ENCODE assay signal across 16 cellular contexts in the genomic region with DNA sequence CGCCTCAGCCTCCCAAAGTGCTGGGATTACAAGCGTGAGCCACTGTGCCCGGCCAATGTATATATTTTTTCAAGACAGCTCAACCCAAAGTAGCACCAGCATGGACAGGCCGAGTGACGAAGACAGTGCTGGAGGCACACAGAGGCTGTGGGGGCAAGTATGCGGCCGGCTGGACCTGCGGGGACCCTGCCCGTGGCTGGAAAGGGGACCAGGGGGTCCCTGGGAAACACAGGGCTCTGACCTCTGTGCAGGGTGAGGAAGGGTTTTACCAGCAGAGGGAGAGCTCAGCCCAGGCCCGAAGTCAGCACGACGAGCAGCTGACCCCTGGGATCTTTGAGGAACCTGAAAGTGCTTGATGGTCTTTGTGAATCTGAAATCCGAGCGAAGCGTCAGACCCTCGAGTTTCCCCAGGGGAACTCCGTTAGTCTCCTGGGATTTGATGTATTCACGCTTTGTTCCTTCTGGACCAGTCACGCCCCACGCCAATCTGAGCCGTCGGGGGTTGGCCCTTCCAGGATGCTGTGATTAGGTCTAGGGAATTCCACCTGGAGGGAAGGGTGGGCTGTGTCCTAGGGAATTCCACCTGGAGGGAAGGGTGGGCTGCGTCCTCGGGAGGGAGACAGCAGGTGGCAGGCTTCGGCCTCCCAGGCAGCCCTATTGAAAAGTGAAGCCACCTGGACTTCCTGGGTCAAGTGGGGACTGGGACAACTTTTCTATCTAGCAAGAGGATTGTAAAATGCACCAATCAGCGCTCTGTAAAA. TPM values are rescaled to one million over a fixed set of nuclear protein-coding genes. Genes with fewer than 3 reads are reported as not detected.
DNase-seq lines count a peak whose midpoint lies in the region; ATAC-seq, FAIRE-seq and TF ChIP-seq lines count a peak whose summit lies in the region.
"Had no signal": no experiment of that assay in that cellular context is flagged by ENCODE, and none has a peak within 500 bp of the region (broad histone marks: within the 10 kb centered on the region; RNA-seq: fewer than 3 reads in every experiment).

No MANE protein-coding gene starts in this region.

- no peaks in the 10 kb centered on the region for H3K9me3 Mint-ChIP-seq in CD4-positive, alpha-beta memory T cell
- H3K9me3 Mint-ChIP-seq: HFFc6 had no signal

- peak overlapping the region; percentile 69; the same call in 1 of the 2 replicates for H4K8ac ChIP-seq in H1 (ENCODE audit: extremely low read depth, insufficient read depth, low read length)

- no peak for ATAC-seq in HG02571 (IDR thresholded peaks at IDR 0.05; ENCODE audit: unreplicated experiment)

- H3K4ac ChIP-seq in H1 (replicated peaks; ENCODE audit: insufficient read length, low read depth, low read length): no peak overlapping the region

- H3K4me3 Mint-ChIP-seq in CD4-positive, alpha-beta memory T cell: no peak overlapping the region
- H3K4me3 Mint-ChIP-seq: HFFc6 had no signal

- no peak overlapping the region for H2BK15ac ChIP-seq in H1 (ENCODE audit: low read length)

- TF ChIP-seq EP300 in H1 (IDR thresholded peaks at IDR 0.05; ENCODE audit: borderline replicate concordance in 1 of 2, low read depth in 2 of 2, low read length in 2 of 2): no peak

- H2BK20ac ChIP-seq in H1 (ENCODE audit: low read length): no peak overlapping the region

- H3K23me2 ChIP-seq in H1 (ENCODE audit: low read depth, low read length): no peaks in the 10 kb centered on the region

- H3K56ac ChIP-seq in H1 (replicated peaks; ENCODE audit: insufficient read length, low read depth, low read length): no peak overlapping the region

- 78% methylated on average over 26 of the region's 26 CpGs; no CpG with 5 or more reads in 1 of the 2 experiments for WGBS in H1 (ENCODE audit: extremely low coverage in 1 of 2, insufficient coverage in 1 of 2, insufficient read length in 1 of 2, insufficient replicate concordance in 2 of 2, low coverage in 1 of 2, low lambda C conversion rate in 2 of 2, missing lambda C conversion rate in 1 of 2), 2 experiments

- H3K27ac Mint-ChIP-seq in CD4-positive, alpha-beta memory T cell: peak overlapping the region in 1 of 7 donors; percentile 85
- H3K27ac Mint-ChIP-seq: HFFc6 had no signal

- TF ChIP-seq POLR2A in H1 (IDR thresholded peaks at IDR 0.05; ENCODE audit: control extremely low read depth in 1 of 2, low read depth in 2 of 2, low read length in 2 of 2): no peak

- DNase-seq in NCI-H2107 treated with DMSO at 0.1 percent for 48 hours (lab: John Stamatoyannopoulos, UW; ENCODE audit: unreplicated experiment) (peak; percentile 15), H1 (ENCODE audit: low read depth in 1 of 2, low spot score in 2 of 2) (no peak), NOMO-1 treated with dmso at 0.1 percent for 144 hours (lab: John Stamatoyannopoulos, UW; ENCODE audit: unreplicated experiment) (no peak), NCI-H146 (lab: John Stamatoyannopoulos, UW) (no peak)
- DNase-seq in CD4-positive, alpha-beta memory T cell: no peak
- DNase-seq: NCI-H187 treated with DMSO at 0.1 percent for 48 hours; NCI-H226; NK-92 treated with Interleukin-12 subunit alpha and Interleukin-12 subunit beta, amount 100 ng/mL, for 24 hours; RPMI8226; SJCRH30; T-helper 17 cell had no signal

- H2BK5ac ChIP-seq in H1 (ENCODE audit: low read depth, low read length): no peak overlapping the region

- intact Hi-C loops in CD4-positive, alpha-beta memory T cell (cut with micrococcal nuclease): loop anchor here (1.0 kb wide), 2 partner anchors 11 to 84 kb away; a partner anchor contains a TSS

- H2AFZ ChIP-seq in H1 (ENCODE audit: low read length): no peak overlapping the region

- H2BK12ac ChIP-seq in H1 (ENCODE audit: low read depth, low read length): no peak overlapping the region

- no peak overlapping the region for H2AK5ac ChIP-seq in H1 (ENCODE audit: low read depth, low read length)

- no peaks in the 10 kb centered on the region for H3K79me2 ChIP-seq in H1 (ENCODE audit: control insufficient read depth in 1 of 2, insufficient read depth in 2 of 2, low read length in 2 of 2)

- H4K5ac ChIP-seq in H1 (ENCODE audit: insufficient read length, low read depth, low read length): no peak overlapping the region

- no peaks in the 10 kb centered on the region for H3K36me3 ChIP-seq in BLaER1 treated with 17β-estradiol and CSF1 and Interleukin-3, amounts not matched to agents 10 nM and 100 nM
- H3K36me3 ChIP-seq in H1 (ENCODE audit: control insufficient read depth in 2 of 4, insufficient read depth in 4 of 4, low read length in 3 of 4): no peaks in the 10 kb centered on the region
- H3K36me3 ChIP-seq in CD4-positive, alpha-beta memory T cell (ENCODE audit: insufficient read depth, low read length): no peaks in the 10 kb centered on the region
- H3K36me3 ChIP-seq: SJCRH30 had no signal

- no peak overlapping the region for H3K4me3 ChIP-seq in BLaER1 treated with 17β-estradiol and CSF1 and Interleukin-3, amounts not matched to agents 10 nM and 100 nM
- H3K4me3 ChIP-seq in H1 (ENCODE audit: extremely low read depth in 1 of 4, insufficient read depth in 2 of 4, low read depth in 3 of 4, low read length in 4 of 4): no peak overlapping the region
- H3K4me3 ChIP-seq in CD4-positive, alpha-beta memory T cell (ENCODE audit: low read length in 2 of 2): no peak overlapping the region

- peaks cover 0 to 4% (median 0%) of the 10 kb centered on the region in 11 experiments; a peak in 4 of 22 replicates for H3K9me3 ChIP-seq in BLaER1 treated with 17β-estradiol and CSF1 and Interleukin-3, amounts not matched to agents 10 nM and 100 nM (replicated peaks in 1 of 11)
- no peaks in the 10 kb centered on the region; a peak in 1 of 4 replicates for H3K9me3 ChIP-seq in H1 (ENCODE audit: insufficient read depth in 2 of 2, low read depth in 1 of 2, low read length in 1 of 2)
- H3K9me3 ChIP-seq in CD4-positive, alpha-beta memory T cell (ENCODE audit: control insufficient read depth in 1 of 2, low read length in 2 of 2): no peaks in the 10 kb centered on the region
- H3K9me3 ChIP-seq: SJCRH30 had no signal

- no peak overlapping the region; the same call in 1 of the 2 replicates for H3K18ac ChIP-seq in H1 (ENCODE audit: extremely low read depth, low read length)

- H3K23ac ChIP-seq in H1 (ENCODE audit: insufficient read length): no peak overlapping the region

- no peaks in the 10 kb centered on the region for H3K27me3 Mint-ChIP-seq in CD4-positive, alpha-beta memory T cell
- H3K27me3 Mint-ChIP-seq: T-helper 17 cell had no signal

- no peaks in the 10 kb centered on the region for H3K79me1 ChIP-seq in H1 (ENCODE audit: low read depth, low read length)

- H3K9ac ChIP-seq in BLaER1 treated with 17β-estradiol and CSF1 and Interleukin-3, amounts not matched to agents 10 nM and 100 nM: no peak overlapping the region
- H3K9ac ChIP-seq in H1 (replicated peaks in 1 of 4; ENCODE audit: extremely low read depth in 1 of 4, low read depth in 3 of 4, low read length in 3 of 4): no peak overlapping the region

- H3K4me2 ChIP-seq in BLaER1 treated with 17β-estradiol and CSF1 and Interleukin-3, amounts not matched to agents 10 nM and 100 nM: peak overlapping the region in 8 of 11 experiments; percentile 19 to 34 (median 23); a peak in 9 of 22 replicates
- no peak overlapping the region for H3K4me2 ChIP-seq in H1 (ENCODE audit: insufficient read depth in 1 of 2, low read depth in 2 of 2, low read length in 2 of 2)

- no peak overlapping the region for H3K27ac ChIP-seq in BLaER1 treated with 17β-estradiol and CSF1 and Interleukin-3, amounts not matched to agents 10 nM and 100 nM
- H3K27ac ChIP-seq in H1 (ENCODE audit: low read depth, low read length): no peak overlapping the region
- no peak overlapping the region for H3K27ac ChIP-seq in CD4-positive, alpha-beta memory T cell (ENCODE audit: low read depth, low read length)
- H3K27ac ChIP-seq: SJCRH30 had no signal

- H3K36me3 Mint-ChIP-seq in CD4-positive, alpha-beta memory T cell: peaks cover 0 to 2% of the 10 kb centered on the region in 2 donors

- H2BK120ac ChIP-seq in H1 (replicated peaks; ENCODE audit: low read depth, low read length): no peak overlapping the region

- CTCF ChIA-PET in H1 (lab: Charles Lee; ENCODE audit: partially characterized antibody): interaction anchor here (0.7 to 2.7 kb wide), 15 partner anchors 9 to 178 kb away, joined by 3 to 12 read pairs (median 4); a partner anchor contains a TSS
- CTCF ChIA-PET in CD4-positive, alpha-beta memory T cell (lab: Charles Lee; ENCODE audit: partially characterized antibody): interaction anchor here (0.7 to 3.0 kb wide), 13 partner anchors 8 to 196 kb away, joined by 3 to 12 read pairs (median 4); a partner anchor contains a TSS

- no peaks in the 10 kb centered on the region for H4K20me1 ChIP-seq in BLaER1 treated with 17β-estradiol and CSF1 and Interleukin-3, amounts not matched to agents 10 nM and 100 nM
- H4K20me1 ChIP-seq in H1 (replicated peaks in 1 of 2; ENCODE audit: control insufficient read depth in 1 of 2, insufficient read depth in 2 of 2, low read length in 2 of 2): no peaks in the 10 kb centered on the region

- peak; percentile 8 for TF ChIP-seq CTCF in GM12873 (IDR thresholded peaks at IDR 0.05; ENCODE audit: insufficient read depth, low read depth, low read length, missing control alignments)
- no peak for TF ChIP-seq CTCF in H1 (IDR thresholded peaks at IDR 0.05; ENCODE audit: control extremely low read depth in 1 of 3, insufficient read depth in 1 of 3, low read depth in 1 of 3, low read length in 3 of 3)

- peaks cover 11 to 22% (median 13%) of the 10 kb centered on the region in 4 donors for H3K4me1 Mint-ChIP-seq in CD4-positive, alpha-beta memory T cell

- POLR2A ChIA-PET in H1 (lab: Charles Lee; ENCODE audit: partially characterized antibody): no interaction called here
- POLR2A ChIA-PET in CD4-positive, alpha-beta memory T cell (lab: Charles Lee; ENCODE audit: partially characterized antibody): interaction anchor here (0.9 to 2.4 kb wide), 2 partner anchors 11 to 29 kb away, joined by 3 to 19 read pairs; a partner anchor contains a TSS

- H3K4me1 ChIP-seq in BLaER1 treated with 17β-estradiol and CSF1 and Interleukin-3, amounts not matched to agents 10 nM and 100 nM: peaks cover 5 to 27% (median 19%) of the 10 kb centered on the region in 10 experiments; a peak in 18 of 20 replicates
- no peaks in the 10 kb centered on the region; a peak in 2 of 7 replicates for H3K4me1 ChIP-seq in H1 (replicated peaks in 1 of 4; ENCODE audit: control insufficient read depth in 3 of 4, insufficient read depth in 4 of 4, low read length in 3 of 4)
- H3K4me1 ChIP-seq in CD4-positive, alpha-beta memory T cell (ENCODE audit: insufficient read depth, low read length): peaks cover 12% of the 10 kb centered on the region
- H3K4me1 ChIP-seq: SJCRH30 had no signal

- no peak overlapping the region for H4K91ac ChIP-seq in H1 (replicated peaks; ENCODE audit: insufficient read length, low read length)

- H3K27me3 ChIP-seq in BLaER1 treated with 17β-estradiol and CSF1 and Interleukin-3, amounts not matched to agents 10 nM and 100 nM: no peaks in the 10 kb centered on the region
- no peaks in the 10 kb centered on the region; a peak in 2 of 7 replicates for H3K27me3 ChIP-seq in H1 (replicated peaks in 1 of 4; ENCODE audit: control insufficient read depth in 3 of 4, extremely low read depth in 1 of 4, insufficient read depth in 3 of 4, low read length in 3 of 4)
- no peaks in the 10 kb centered on the region for H3K27me3 ChIP-seq in CD4-positive, alpha-beta memory T cell (ENCODE audit: insufficient read depth, low read length)
- H3K27me3 ChIP-seq: SJCRH30 had no signal

- no peak for TF ChIP-seq RAD21 in H1 (IDR thresholded peaks at IDR 0.05 in 1 of 2, conservative IDR thresholded peaks at IDR 0.05 in 1 of 2; ENCODE audit: low read depth in 2 of 2, low read length in 2 of 2)

- H3K14ac ChIP-seq in H1 (ENCODE audit: insufficient read length): no peak overlapping the region

- no peak for FAIRE-seq in H1 (lab: Jason Lieb, UNC)
- FAIRE-seq: G401.6 had no signal

RNA-seq across cellular contexts. Expression of a gene that starts 10.9 kb away (rescaled TPM):
- 15.5 and 16.6 TPM in 2 replicates for total RNA-seq in H1 (2021; fragmentation: NEBNext Ultra II Directional; extraction: Animal tissue kit (Norgen Biotek cat#: 25700))
- 17.7 and 20.3 TPM in 2 replicates for polyA plus RNA-seq in H1 (2011; rRNA removed)
- polyA plus RNA-seq in H1 (2011; cell fraction: cytosol; rRNA removed): 22.7 TPM
- polyA plus RNA-seq in H1 (2011; cell fraction: nucleus; rRNA removed): 12.6 TPM
- polyA plus RNA-seq in H1 (2012, experiment 1 of 2): 18.9 to 23.2 TPM (median 21.4 TPM) in 4 replicates
- polyA plus RNA-seq in H1 (2012, experiment 2 of 2): 18.0 TPM
- polyA plus RNA-seq in H1 (2013, experiment 1 of 2): 7.9 TPM
- polyA plus RNA-seq in H1 (2013, experiment 2 of 2): 8.7 TPM
- polyA minus RNA-seq in H1 (2011; rRNA and poly(A)+ RNA removed): 9.8 and 10.7 TPM in 2 replicates
- polyA minus RNA-seq in H1 (2011; cell fraction: cytosol; rRNA and poly(A)+ RNA removed): 7.8 TPM
- 7.3 TPM for polyA minus RNA-seq in H1 (2011; cell fraction: nucleus; rRNA and poly(A)+ RNA removed)
- total RNA-seq in CD4-positive, alpha-beta memory T cell: 10 to 100 TPM; 30.9 to 32.4 TPM
- 10 to 100 TPM; 41.8 to 60.7 TPM for polyA plus RNA-seq in CD4-positive, alpha-beta memory T cell

Comparison
In these comparisons a context has a peak if more than half of its experiments do, and no peak if none do; other contexts are left out.
1. H3K4me2 ChIP-seq: peak in BLaER1 treated with 17β-estradiol and CSF1 and Interleukin-3, amounts not matched to agents 10 nM and 100 nM (8 of 11); none in H1 (0 of 2).